9 cellular contexts compared by ENCODE assay signal in genomic region chr17:8186787-8187516, GRCh38. TPM values are rescaled to one million over a fixed set of nuclear protein-coding genes. Genes with fewer than 3 reads are reported as not detected.
A peak's percentile ranks its signal among the peaks of the same experiment; 100 is the strongest.
DNase-seq lines count a peak whose midpoint lies in the region; ATAC-seq, FAIRE-seq and TF ChIP-seq lines count a peak whose summit lies in the region.
"Had no signal": no experiment of that assay in that cellular context is flagged by ENCODE, and none has a peak within 500 bp of the region (broad histone marks: within the 10 kb centered on the region; RNA-seq: fewer than 3 reads in every experiment).

No MANE protein-coding gene starts in this region.

- H3K4me3 ChIP-seq in cardiac muscle cell = peak overlapping the region; percentile 80
- peak overlapping the region; percentile 32 to 60 (median 54) for H3K4me3 ChIP-seq in pancreas
- H3K4me3 ChIP-seq in thymus (ENCODE audit: low read length) = peak overlapping the region; percentile 52

- peak; percentile 66 to 80 (median 72) for ATAC-seq in pancreas

- H3K4me1 Mint-ChIP-seq in activated naive CD8-positive, alpha-beta T cell treated with anti-CD3 and anti-CD28 coated beads for 36 hours = peaks cover 11% of the 10 kb centered on the region

- intact Hi-C loops in pancreas (cut with DNase I) = loop anchor here in 2 of 3 donors (2.0 to 10.0 kb wide), 4 partner anchors 35 to 68 kb away; partner anchors contain the start of genes ALOXE3 (in 1 of the 2) and HES7 (in 1 of the 2)

- H3K27ac ChIP-seq in cardiac muscle cell = peak overlapping the region; percentile 71
- H3K27ac ChIP-seq in pancreas = peak overlapping the region; percentile 58 to 98 (median 81)
- peak overlapping the region; percentile 89 for H3K27ac ChIP-seq in thymus (ENCODE audit: low read depth)

- no peaks in the 10 kb centered on the region for H3K27me3 Mint-ChIP-seq in activated naive CD8-positive, alpha-beta T cell treated with anti-CD3 and anti-CD28 coated beads for 36 hours
- H3K27me3 Mint-ChIP-seq: activated naive CD4-positive, alpha-beta T cell treated with anti-CD3 and anti-CD28 coated beads, Interleukin-2, amount 50 U/mL, for 24 hours had no signal

- H3K9me3 Mint-ChIP-seq in activated naive CD8-positive, alpha-beta T cell treated with anti-CD3 and anti-CD28 coated beads for 36 hours = no peaks in the 10 kb centered on the region
- H3K9me3 Mint-ChIP-seq: activated naive CD4-positive, alpha-beta T cell treated with anti-CD3 and anti-CD28 coated beads, Interleukin-2, amount 50 U/mL, for 24 hours had no signal

- H3K36me3 Mint-ChIP-seq in activated naive CD8-positive, alpha-beta T cell treated with anti-CD3 and anti-CD28 coated beads for 36 hours = no peaks in the 10 kb centered on the region
- H3K36me3 Mint-ChIP-seq: activated naive CD4-positive, alpha-beta T cell treated with anti-CD3 and anti-CD28 coated beads, Interleukin-2, amount 50 U/mL, for 24 hours had no signal

- H3K9me3 ChIP-seq in cardiac muscle cell (ENCODE audit: low read depth) (no peaks in the 10 kb centered on the region), pancreas (no peaks in the 10 kb centered on the region), thymus (ENCODE audit: control insufficient read depth) (no peaks in the 10 kb centered on the region)

- no peaks in the 10 kb centered on the region for H3K27me3 ChIP-seq in cardiac muscle cell
- no peaks in the 10 kb centered on the region for H3K27me3 ChIP-seq in pancreas
- H3K27me3 ChIP-seq in thymus (ENCODE audit: control insufficient read depth, insufficient read depth) = no peaks in the 10 kb centered on the region

- H3K4me1 ChIP-seq in cardiac muscle cell (ENCODE audit: low read depth) = peaks cover 10% of the 10 kb centered on the region
- peaks cover 0 to 21% (median 17%) of the 10 kb centered on the region in 3 donors for H3K4me1 ChIP-seq in pancreas
- peaks cover 33% of the 10 kb centered on the region for H3K4me1 ChIP-seq in thymus (ENCODE audit: control insufficient read depth, insufficient read depth, low read length)

- FAIRE-seq in H54 (lab: Jason Lieb, UNC) (no peak), pancreas (lab: Jason Lieb, UNC) (no peak)

- H3K27ac Mint-ChIP-seq in activated naive CD8-positive, alpha-beta T cell treated with anti-CD3 and anti-CD28 coated beads for 36 hours = no peak overlapping the region
- H3K27ac Mint-ChIP-seq: activated naive CD4-positive, alpha-beta T cell treated with anti-CD3 and anti-CD28 coated beads, Interleukin-2, amount 50 U/mL, for 24 hours had no signal

- no peaks in the 10 kb centered on the region for H3K36me3 ChIP-seq in cardiac muscle cell
- H3K36me3 ChIP-seq in pancreas = no peaks in the 10 kb centered on the region
- H3K36me3 ChIP-seq in thymus (ENCODE audit: control insufficient read depth, insufficient read depth) = no peaks in the 10 kb centered on the region

- TF ChIP-seq CTCF in cardiac muscle cell (IDR thresholded peaks at IDR 0.05; ENCODE audit: low read depth, low read length) (peak; percentile 34), pancreas (IDR thresholded peaks at IDR 0.05) (peak in 1 of 4 donors; percentile 17)

- no peak for TF ChIP-seq POLR2A in H54 (IDR thresholded peaks at IDR 0.05; ENCODE audit: low read depth, low read length)

- no peak overlapping the region for H3K4me3 Mint-ChIP-seq in activated naive CD8-positive, alpha-beta T cell treated with anti-CD3 and anti-CD28 coated beads for 36 hours
- H3K4me3 Mint-ChIP-seq: activated naive CD4-positive, alpha-beta T cell treated with anti-CD3 and anti-CD28 coated beads, Interleukin-2, amount 50 U/mL, for 24 hours had no signal

- DNase-seq in COLO829 (ENCODE audit: low spot score) (peak; percentile 91), H54 (ENCODE audit: insufficient read length, low spot score) (peak; percentile 30), NCI-H1105 treated with DMSO at 0.1 percent for 48 hours (lab: John Stamatoyannopoulos, UW) (peak; percentile 96), SKM-1 (lab: John Stamatoyannopoulos, UW; ENCODE audit: unreplicated experiment) (peak; percentile 51), cardiac muscle cell (ENCODE audit: low read depth in 1 of 2, low spot score in 1 of 2) (peak; percentile 91 to 96), pancreas (peak; percentile 93 to 97 (median 94))
- peak; percentile 93 for DNase-seq in activated naive CD8-positive, alpha-beta T cell treated with anti-CD3 and anti-CD28 coated beads for 36 hours

- WGBS in pancreas, 2 donors = 0% methylated on average over 32 of the region's 32 CpGs
- WGBS in thymus = under 1% methylated on average over 32 of the region's 32 CpGs

RNA-seq across cellular contexts. Expression of gene BORCS6, which starts 3.0 kb away (rescaled TPM):
- 1 to 10 TPM; 5.1 to 5.2 TPM for total RNA-seq in activated naive CD8-positive, alpha-beta T cell treated with anti-CD3 and anti-CD28 coated beads for 36 hours
- total RNA-seq in cardiac muscle cell = 19.7 and 26.4 TPM in 2 replicates
- polyA plus RNA-seq in cardiac muscle cell = 13.2 and 13.7 TPM in 2 replicates
- 10 to 100 TPM in 1 of 6 donors, 1 to 10 TPM in 5; 4.9 to 10.4 (median 6.9) TPM for total RNA-seq in pancreas
- polyA plus RNA-seq in pancreas = 1 to 10 TPM; 4.5 to 6.1 TPM
- polyA plus RNA-seq in thymus = 11.4 TPM

RNA-seq across cellular contexts. Expression of gene TMEM107, which starts 10.8 kb away (rescaled TPM):
- total RNA-seq in activated naive CD8-positive, alpha-beta T cell treated with anti-CD3 and anti-CD28 coated beads for 36 hours = 10 to 100 TPM; 26.0 to 26.3 TPM
- total RNA-seq in cardiac muscle cell (39.8 and 40.7 TPM in 2 replicates), pancreas (10 to 100 TPM in 1 of 6 donors, 1 to 10 TPM in 5; 5.2 to 10.2 (median 6.3) TPM)
- polyA plus RNA-seq in cardiac muscle cell (54.6 and 62.4 TPM in 2 replicates), pancreas (10 to 100 TPM in 1 of 2 donors, 1 to 10 TPM in 1; 5.7 to 11.1 TPM), thymus (21.3 TPM)

RNA-seq across cellular contexts. Expression of gene AURKB, which starts 23.4 kb away (rescaled TPM):
- 100 to 1,000 TPM; 177 to 181 TPM for total RNA-seq in activated naive CD8-positive, alpha-beta T cell treated with anti-CD3 and anti-CD28 coated beads for 36 hours
- total RNA-seq in cardiac muscle cell (15.1 and 77.7 TPM in 2 replicates), pancreas (1 to 10 TPM in 1 of 6 donors, under 1 TPM in 2, not detected in 3; 0.47 to 2.0 (median 0.95) TPM)
- polyA plus RNA-seq in cardiac muscle cell (17.8 and 133 TPM in 2 replicates), pancreas (under 1 TPM; 0.40 to 0.72 TPM), thymus (11.3 TPM)

RNA-seq across cellular contexts. Expression of gene VAMP2, which starts 24.2 kb away (rescaled TPM):
- total RNA-seq in activated naive CD8-positive, alpha-beta T cell treated with anti-CD3 and anti-CD28 coated beads for 36 hours = 10 to 100 TPM; 27.7 to 28.4 TPM
- total RNA-seq in cardiac muscle cell (22.5 and 35.7 TPM in 2 replicates), pancreas (10 to 100 TPM; 19.5 to 35.7 (median 29.6) TPM)
- polyA plus RNA-seq in cardiac muscle cell (102 and 118 TPM in 2 replicates), pancreas (10 to 100 TPM; 29.8 to 82.0 TPM), thymus (73.9 TPM)

RNA-seq across cellular contexts. Expression of gene PER1, which starts 34.7 kb away (rescaled TPM):
- total RNA-seq in activated naive CD8-positive, alpha-beta T cell treated with anti-CD3 and anti-CD28 coated beads for 36 hours = 10 to 100 TPM; 55.7 to 56.1 TPM
- total RNA-seq in cardiac muscle cell (42.3 and 51.9 TPM in 2 replicates), pancreas (100 to 1,000 TPM in 2 of 6 donors, 10 to 100 TPM in 4; 17.5 to 105 (median 67.6) TPM)
- polyA plus RNA-seq in cardiac muscle cell (28.2 and 47.7 TPM in 2 replicates), pancreas (100 to 1,000 TPM; 107 to 158 TPM), thymus (71.9 TPM)

Comparison
In these comparisons a context has a peak if more than half of its experiments do, and no peak if none do; other contexts are left out.
1. Peak in every context shown above with its lines: DNase-seq, ATAC-seq, H3K4me3 ChIP-seq and H3K27ac ChIP-seq.
2. DNase-seq: peak in every context shown above with its lines; median percentile 96 in NCI-H1105 treated with DMSO at 0.1 percent for 48 hours; 94 in pancreas; 94 in cardiac muscle cell; 93 in activated naive CD8-positive, alpha-beta T cell treated with anti-CD3 and anti-CD28 coated beads for 36 hours; 91 in COLO829; 51 in SKM-1; 30 in H54.